In the genomic region with DNA sequence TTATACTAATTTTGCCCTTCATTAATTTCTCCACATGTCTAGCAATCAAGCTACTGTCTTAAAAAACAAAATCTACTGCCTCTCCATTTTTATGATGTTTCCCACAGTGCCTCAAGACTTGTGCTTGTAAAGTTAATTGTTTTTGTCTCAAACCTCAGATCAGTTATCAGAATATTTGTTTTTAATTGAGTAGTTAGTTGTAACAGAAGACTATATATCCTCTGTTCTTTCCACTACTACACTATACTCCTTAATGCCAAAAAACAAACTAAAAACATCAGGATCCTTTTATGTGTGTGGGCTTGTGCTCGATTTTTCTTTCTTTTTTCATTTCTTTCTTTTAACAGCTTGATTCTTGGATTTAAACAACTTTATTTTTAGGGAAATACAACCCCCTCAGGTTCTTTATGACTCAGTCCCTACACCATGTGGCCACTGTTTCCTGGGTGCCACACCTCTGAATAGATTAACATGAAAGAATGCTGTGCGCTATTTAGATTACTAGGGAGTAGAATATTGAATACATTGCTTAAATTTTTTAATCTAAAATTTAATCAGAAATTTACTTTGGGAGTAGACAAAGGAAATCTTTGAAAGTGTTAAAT, we compare ENCODE assay signal across 10 cellular contexts. TPM values are rescaled to one million over a fixed set of nuclear protein-coding genes. Genes with fewer than 3 reads are reported as not detected.
DNase-seq lines count a peak whose midpoint lies in the region; FAIRE-seq and TF ChIP-seq lines count a peak whose summit lies in the region.
"Had no signal": no experiment of that assay in that cellular context is flagged by ENCODE, and none has a peak within 500 bp of the region (broad histone marks: within the 10 kb centered on the region; RNA-seq: fewer than 3 reads in every experiment).

No MANE protein-coding gene starts in this region.

- H3K36me3 Mint-ChIP-seq in endothelial cell (ENCODE audit: low read depth, unreplicated experiment), result no peaks in the 10 kb centered on the region

- DNase-seq in GM20000 (ENCODE audit: low spot score), result peak; percentile 17
- DNase-seq in fibroblast of mammary gland (ENCODE audit: low read depth), result peak; percentile 16
- peak; percentile 13 for DNase-seq in small intestine
- no peak for DNase-seq in activated gamma-delta T cell (lab: John Stamatoyannopoulos, UW)
- no peak for DNase-seq in GM19240 (ENCODE audit: insufficient read length, low spot score)
- no peak for DNase-seq in endothelial cell (ENCODE audit: low spot score)
- DNase-seq in NCI-H1930 (lab: John Stamatoyannopoulos, UW), result no peak
- DNase-seq: NCI-H1694 treated with DMSO at 0.1 percent for 48 hours, T1000 had no signal

- 36 to 64% (median 53%) methylated on average over 2 of the region's 2 CpGs for WGBS in small intestine, 3 donors

- H3K36me3 ChIP-seq in OCI-LY3 (replicated peaks; ENCODE audit: low read depth, low read length), result no peaks in the 10 kb centered on the region
- H3K36me3 ChIP-seq in small intestine (ENCODE audit: control insufficient read depth in 2 of 2, insufficient read depth in 2 of 2, low read length in 2 of 2), result no peaks in the 10 kb centered on the region

- H3K79me2 ChIP-seq in OCI-LY3 (ENCODE audit: low read length), result no peaks in the 10 kb centered on the region

- TF ChIP-seq CTCF in GM20000 (IDR thresholded peaks at IDR 0.05; ENCODE audit: extremely low read depth, missing control alignments) (no peak), OCI-LY3 (IDR thresholded peaks at IDR 0.05; ENCODE audit: low read depth, low read length) (no peak), fibroblast of mammary gland (conservative IDR thresholded peaks at IDR 0.05; ENCODE audit: control insufficient read depth, insufficient read depth, low read depth, low read length) (no peak), endothelial cell (IDR thresholded peaks at IDR 0.05; ENCODE audit: unreplicated experiment) (no peak)

- H3K4me3 ChIP-seq in OCI-LY3 (ENCODE audit: low read length) (peak overlapping the region; percentile 37), fibroblast of mammary gland (ENCODE audit: control insufficient read depth, low read depth, low read length) (no peak overlapping the region), small intestine (ENCODE audit: low read depth in 1 of 2, low read length in 2 of 2) (no peak overlapping the region)

- H3K4me1 ChIP-seq in OCI-LY3 (ENCODE audit: low read length) (peaks cover 19% of the 10 kb centered on the region), small intestine (ENCODE audit: control insufficient read depth in 2 of 2, insufficient read depth in 1 of 2, low read depth in 1 of 2, low read length in 1 of 2) (peaks cover 0 to 5% of the 10 kb centered on the region in 2 donors)

- no peak for FAIRE-seq in small intestine (lab: Jason Lieb, UNC)

- no peaks in the 10 kb centered on the region for H3K9me3 ChIP-seq in OCI-LY3 (ENCODE audit: insufficient read depth, low read length)
- H3K9me3 ChIP-seq in small intestine (ENCODE audit: control insufficient read depth, low read depth), result no peaks in the 10 kb centered on the region

- peaks cover 7% of the 10 kb centered on the region for H3K4me1 Mint-ChIP-seq in endothelial cell (ENCODE audit: unreplicated experiment)

- H3K27me3 ChIP-seq in OCI-LY3 (ENCODE audit: low read depth, low read length) (no peaks in the 10 kb centered on the region), small intestine (ENCODE audit: control insufficient read depth in 2 of 2, insufficient read depth in 2 of 2, low read length in 2 of 2) (no peaks in the 10 kb centered on the region)

- peak overlapping the region; percentile 53 for H3K4me2 ChIP-seq in OCI-LY3 (ENCODE audit: low read length)

- H3K27me3 Mint-ChIP-seq in endothelial cell (ENCODE audit: unreplicated experiment), result no peaks in the 10 kb centered on the region

- no peaks in the 10 kb centered on the region for H4K20me1 ChIP-seq in OCI-LY3 (ENCODE audit: insufficient read depth, low read length)

- H2AFZ ChIP-seq in OCI-LY3 (ENCODE audit: low read depth, low read length), result no peak overlapping the region

- H3K4me3 Mint-ChIP-seq in endothelial cell (ENCODE audit: unreplicated experiment), result no peak overlapping the region

- no peak overlapping the region for H3K27ac Mint-ChIP-seq in endothelial cell (ENCODE audit: unreplicated experiment)

- H3K27ac ChIP-seq in OCI-LY3 (ENCODE audit: low read length) (peak overlapping the region; percentile 7; the same call in 1 of the 2 replicates), small intestine (ENCODE audit: low read depth in 1 of 2, low read length in 1 of 2) (no peak overlapping the region)

- no peaks in the 10 kb centered on the region for H3K9me3 Mint-ChIP-seq in endothelial cell (ENCODE audit: unreplicated experiment)

- H3K9ac ChIP-seq in OCI-LY3 (ENCODE audit: low read length), result no peak overlapping the region

RNA-seq across cellular contexts. Expression of a gene that starts 1.2 kb away (rescaled TPM):
- polyA plus RNA-seq in small intestine, result 1 to 10 TPM in 2 of 3 donors, under 1 TPM in 1; 0.22 to 2.8 (median 1.6) TPM
- total RNA-seq in endothelial cell (ENCODE audit: unreplicated experiment), result not detected

RNA-seq across cellular contexts. Expression of a gene that starts 54.7 kb away (rescaled TPM):
- polyA plus RNA-seq in small intestine, result 1 to 10 TPM; 1.9 to 2.8 (median 2.5) TPM
- not detected for total RNA-seq in endothelial cell (ENCODE audit: unreplicated experiment)

RNA-seq across cellular contexts. Expression of a gene that starts 56.9 kb away (rescaled TPM):
- 1 to 10 TPM in 1 of 3 donors, under 1 TPM in 1, not detected in 1; 0.27 to 3.6 TPM for polyA plus RNA-seq in small intestine
- not detected for total RNA-seq in endothelial cell (ENCODE audit: unreplicated experiment)

Comparison
In these comparisons a context has a peak if more than half of its experiments do, and no peak if none do; other contexts are left out.
1. DNase-seq: peak in GM20000 (single experiment), fibroblast of mammary gland (single experiment) and small intestine (single experiment); none in activated gamma-delta T cell (single experiment), GM19240 (single experiment), endothelial cell (single experiment) and NCI-H1930 (0 of 2).